Comparison of ENCODE assay signal across 1 cellular context in the genomic region with DNA sequence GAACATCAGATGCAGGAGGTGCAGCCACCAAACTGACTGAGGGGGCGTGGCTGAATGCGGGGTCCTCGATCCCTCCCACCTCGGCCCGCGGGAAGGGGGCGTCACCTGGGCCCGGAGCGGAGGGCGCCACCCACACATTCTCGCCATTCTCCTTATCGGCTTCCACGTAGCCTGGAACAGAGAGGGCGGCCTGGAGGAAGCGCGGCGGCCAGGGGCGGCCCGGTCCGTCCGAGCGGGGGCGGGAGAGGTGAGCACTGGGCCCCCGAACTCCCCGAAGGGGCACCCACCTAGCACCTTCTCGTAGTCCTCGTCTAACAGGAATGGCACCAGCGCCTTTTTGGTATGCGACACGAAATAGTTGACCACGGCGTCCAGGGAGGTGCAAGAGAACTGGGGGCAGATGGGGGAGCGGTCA.
TF ChIP-seq lines count a peak whose summit lies in the region.

No MANE protein-coding gene starts in this region.

TF ChIP-seq in K562, 482 proteins besides CTCF, POLR2A, EP300 and RAD21:
- TF ChIP-seq TEAD4 (IDR thresholded peaks at IDR 0.05; ENCODE audit: low read length) (peak; percentile 20; the same call in 1 of the 2 replicates), TEAD4 (CRISPR knock-in tag; IDR thresholded peaks at IDR 0.05; ENCODE audit: borderline replicate concordance) (no peak), YY1 (IDR thresholded peaks at IDR 0.05; ENCODE audit: borderline replicate concordance in 1 of 3, control insufficient read depth in 1 of 3, extremely low read depth in 1 of 3, insufficient read depth in 3 of 3, insufficient read length in 1 of 3, insufficient replicate concordance in 2 of 3, low read depth in 1 of 3, low read length in 2 of 3) (peak in 1 of 3 experiments; percentile 32), ZBTB7A (IDR thresholded peaks at IDR 0.05; ENCODE audit: borderline replicate concordance, control insufficient read depth, low read depth, low read length) (peak; percentile 73), ELF4 (CRISPR knock-in tag; IDR thresholded peaks at IDR 0.05) (no peak), SMARCA4 (IDR thresholded peaks at IDR 0.05) (0 out of 2 replicates have a peak, but pooled peaks have one; percentile 16), KLF13 (tag; IDR thresholded peaks at IDR 0.05; ENCODE audit: borderline replicate concordance, low read depth) (peak; percentile 75), KDM1A (IDR thresholded peaks at IDR 0.05) (peak in 1 of 2 experiments; percentile 11; a peak in 1 of 4 replicates), RB1 (IDR thresholded peaks at IDR 0.05; ENCODE audit: low read depth) (peak; percentile 32; the same call in 1 of the 2 replicates), TSC22D4 (tag; IDR thresholded peaks at IDR 0.05) (no peak), FIP1L1 (IDR thresholded peaks at IDR 0.05; ENCODE audit: low read depth, low read length, poor library complexity, severe bottlenecking) (peak; percentile 24), IRF2 (CRISPR knock-in tag; IDR thresholded peaks at IDR 0.05) (no peak), CC2D1A (IDR thresholded peaks at IDR 0.05) (peak; percentile 11; the same call in 1 of the 2 replicates), CXXC5 (CRISPR knock-in tag; IDR thresholded peaks at IDR 0.05) (peak; percentile 63), SMARCA5 (IDR thresholded peaks at IDR 0.05) (peak; percentile 65; the same call in 1 of the 2 replicates), ID3 (CRISPR knock-in tag; IDR thresholded peaks at IDR 0.05) (no peak), ID3 (tag; IDR thresholded peaks at IDR 0.05) (peak; percentile 79; the same call in 1 of the 2 replicates), NFXL1 (CRISPR knock-in tag; IDR thresholded peaks at IDR 0.05) (no peak), ATF1 (CRISPR knock-in tag; IDR thresholded peaks at IDR 0.05) (no peak), ATF1 (tag; IDR thresholded peaks at IDR 0.05) (peak; percentile 85), LCOR (CRISPR knock-in tag; IDR thresholded peaks at IDR 0.05) (peak; percentile 68; the same call in 1 of the 2 replicates), PCBP1 (IDR thresholded peaks at IDR 0.05; ENCODE audit: low read depth, low read length, poor library complexity, severe bottlenecking) (no peak), HLTF (IDR thresholded peaks at IDR 0.05) (0 out of 2 replicates have a peak, but pooled peaks have one; percentile 42), ZNF740 (CRISPR knock-in tag; IDR thresholded peaks at IDR 0.05) (peak; percentile 80; the same call in 1 of the 2 replicates), ZNF740 (tag; IDR thresholded peaks at IDR 0.05) (no peak), TAL1 (IDR thresholded peaks at IDR 0.05) (no peak), MAZ (CRISPR knock-in tag; conservative IDR thresholded peaks at IDR 0.05 in 1 of 2, IDR thresholded peaks at IDR 0.05 in 1 of 2) (0 out of 4 replicates have a peak, but pooled peaks of 1 of the 2 experiments have one; percentile 46), CREB1 (IDR thresholded peaks at IDR 0.05) (peak; percentile 49; the same call in 1 of the 2 replicates), CREB1 (CRISPR knock-in tag; IDR thresholded peaks at IDR 0.05) (peak; percentile 68), GTF2E2 (tag; IDR thresholded peaks at IDR 0.05) (no peak), ERF (CRISPR knock-in tag; IDR thresholded peaks at IDR 0.05) (no peak), ATF3 (IDR thresholded peaks at IDR 0.05) (peak; percentile 50; the same call in 1 of the 2 replicates), ATF3 (CRISPR knock-in tag; conservative IDR thresholded peaks at IDR 0.05) (no peak), SIN3A (IDR thresholded peaks at IDR 0.05; ENCODE audit: borderline replicate concordance in 2 of 2, control insufficient read depth in 1 of 2, low read depth in 2 of 2, low read length in 2 of 2) (0 out of 4 replicates have a peak, but pooled peaks of 1 of the 2 experiments have one; percentile 19), ASH1L (IDR thresholded peaks at IDR 0.05; ENCODE audit: borderline replicate concordance, low read depth, partially characterized antibody) (no peak), HNRNPLL (IDR thresholded peaks at IDR 0.05; ENCODE audit: low read depth, low read length, poor library complexity, severe bottlenecking) (peak; percentile 13), SP1 (CRISPR knock-in tag; IDR thresholded peaks at IDR 0.05) (peak; percentile 55; the same call in 1 of the 2 replicates), CBFA2T2 (conservative IDR thresholded peaks at IDR 0.05) (0 out of 2 replicates have a peak, but pooled peaks have one; percentile 2), LEF1 (IDR thresholded peaks at IDR 0.05) (0 out of 2 replicates have a peak, but pooled peaks have one; percentile 12), ZNF696 (CRISPR knock-in tag; conservative IDR thresholded peaks at IDR 0.05) (no peak), ZBTB33 (CRISPR knock-in tag; IDR thresholded peaks at IDR 0.05) (peak; percentile 58; the same call in 1 of the 2 replicates), BCOR (IDR thresholded peaks at IDR 0.05) (0 out of 2 replicates have a peak, but pooled peaks have one; percentile 57), MYC (IDR thresholded peaks at IDR 0.05; ENCODE audit: low read depth, low read length) (no peak), MYC (CRISPR knock-in tag; IDR thresholded peaks at IDR 0.05; ENCODE audit: borderline replicate concordance, low read depth) (0 out of 2 replicates have a peak, but pooled peaks have one; percentile 90), CREM (IDR thresholded peaks at IDR 0.05; ENCODE audit: low read depth) (peak; percentile 81), ZC3H11A (IDR thresholded peaks at IDR 0.05; ENCODE audit: low read depth, low read length) (no peak), EGR1 (conservative IDR thresholded peaks at IDR 0.05) (peak; percentile 96), GABPB1 (CRISPR knock-in tag; IDR thresholded peaks at IDR 0.05) (peak; percentile 50; the same call in 1 of the 2 replicates), EP400 (IDR thresholded peaks at IDR 0.05) (no peak), NEUROD1 (IDR thresholded peaks at IDR 0.05; ENCODE audit: borderline replicate concordance, low read depth, low read length, partially characterized antibody) (peak; percentile 27), KLF16 (IDR thresholded peaks at IDR 0.05) (0 out of 2 replicates have a peak, but pooled peaks have one; percentile 35), MTA3 (IDR thresholded peaks at IDR 0.05; ENCODE audit: borderline replicate concordance) (0 out of 2 replicates have a peak, but pooled peaks have one; percentile 42), CBFA2T3 (IDR thresholded peaks at IDR 0.05) (peak; percentile 21; the same call in 1 of the 2 replicates), SMARCE1 (IDR thresholded peaks at IDR 0.05) (0 out of 2 replicates have a peak, but pooled peaks have one; percentile 20), ZKSCAN8 (CRISPR knock-in tag; IDR thresholded peaks at IDR 0.05) (no peak), ZFP36 (IDR thresholded peaks at IDR 0.05; ENCODE audit: low read depth, low read length, partially characterized antibody) (peak; percentile 76), CCNT2 (IDR thresholded peaks at IDR 0.05; ENCODE audit: borderline replicate concordance, extremely low read depth, insufficient read length, low read depth, low read length) (peak; percentile 13), XRCC3 (IDR thresholded peaks at IDR 0.05) (no peak), ZNF431 (CRISPR knock-in tag; IDR thresholded peaks at IDR 0.05) (0 out of 2 replicates have a peak, but pooled peaks have one; percentile 66), NBN (IDR thresholded peaks at IDR 0.05; ENCODE audit: low read depth) (0 out of 2 replicates have a peak, but pooled peaks have one; percentile 14), ZBTB2 (IDR thresholded peaks at IDR 0.05) (peak; percentile 37; the same call in 1 of the 2 replicates), CHD1 (IDR thresholded peaks at IDR 0.05; ENCODE audit: low read length) (peak; percentile 58), KDM2B (CRISPR knock-in tag; IDR thresholded peaks at IDR 0.05) (peak; percentile 90)
- TF ChIP-seq, protein P1, sequence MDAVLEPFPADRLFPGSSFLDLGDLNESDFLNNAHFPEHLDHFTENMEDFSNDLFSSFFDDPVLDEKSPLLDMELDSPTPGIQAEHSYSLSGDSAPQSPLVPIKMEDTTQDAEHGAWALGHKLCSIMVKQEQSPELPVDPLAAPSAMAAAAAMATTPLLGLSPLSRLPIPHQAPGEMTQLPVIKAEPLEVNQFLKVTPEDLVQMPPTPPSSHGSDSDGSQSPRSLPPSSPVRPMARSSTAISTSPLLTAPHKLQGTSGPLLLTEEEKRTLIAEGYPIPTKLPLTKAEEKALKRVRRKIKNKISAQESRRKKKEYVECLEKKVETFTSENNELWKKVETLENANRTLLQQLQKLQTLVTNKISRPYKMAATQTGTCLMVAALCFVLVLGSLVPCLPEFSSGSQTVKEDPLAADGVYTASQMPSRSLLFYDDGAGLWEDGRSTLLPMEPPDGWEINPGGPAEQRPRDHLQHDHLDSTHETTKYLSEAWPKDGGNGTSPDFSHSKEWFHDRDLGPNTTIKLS (IDR thresholded peaks at IDR 0.05; ENCODE audit: borderline replicate concordance, low read depth) = peak; percentile 90
- TF ChIP-seq, protein P2, sequence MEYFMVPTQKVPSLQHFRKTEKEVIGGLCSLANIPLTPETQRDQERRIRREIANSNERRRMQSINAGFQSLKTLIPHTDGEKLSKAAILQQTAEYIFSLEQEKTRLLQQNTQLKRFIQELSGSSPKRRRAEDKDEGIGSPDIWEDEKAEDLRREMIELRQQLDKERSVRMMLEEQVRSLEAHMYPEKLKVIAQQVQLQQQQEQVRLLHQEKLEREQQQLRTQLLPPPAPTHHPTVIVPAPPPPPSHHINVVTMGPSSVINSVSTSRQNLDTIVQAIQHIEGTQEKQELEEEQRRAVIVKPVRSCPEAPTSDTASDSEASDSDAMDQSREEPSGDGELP (CRISPR knock-in tag; IDR thresholded peaks at IDR 0.05; ENCODE audit: borderline replicate concordance) = peak; percentile 53; the same call in 1 of the 2 replicates
